ENCODE assay signal across 1 cellular context in the genomic region with DNA sequence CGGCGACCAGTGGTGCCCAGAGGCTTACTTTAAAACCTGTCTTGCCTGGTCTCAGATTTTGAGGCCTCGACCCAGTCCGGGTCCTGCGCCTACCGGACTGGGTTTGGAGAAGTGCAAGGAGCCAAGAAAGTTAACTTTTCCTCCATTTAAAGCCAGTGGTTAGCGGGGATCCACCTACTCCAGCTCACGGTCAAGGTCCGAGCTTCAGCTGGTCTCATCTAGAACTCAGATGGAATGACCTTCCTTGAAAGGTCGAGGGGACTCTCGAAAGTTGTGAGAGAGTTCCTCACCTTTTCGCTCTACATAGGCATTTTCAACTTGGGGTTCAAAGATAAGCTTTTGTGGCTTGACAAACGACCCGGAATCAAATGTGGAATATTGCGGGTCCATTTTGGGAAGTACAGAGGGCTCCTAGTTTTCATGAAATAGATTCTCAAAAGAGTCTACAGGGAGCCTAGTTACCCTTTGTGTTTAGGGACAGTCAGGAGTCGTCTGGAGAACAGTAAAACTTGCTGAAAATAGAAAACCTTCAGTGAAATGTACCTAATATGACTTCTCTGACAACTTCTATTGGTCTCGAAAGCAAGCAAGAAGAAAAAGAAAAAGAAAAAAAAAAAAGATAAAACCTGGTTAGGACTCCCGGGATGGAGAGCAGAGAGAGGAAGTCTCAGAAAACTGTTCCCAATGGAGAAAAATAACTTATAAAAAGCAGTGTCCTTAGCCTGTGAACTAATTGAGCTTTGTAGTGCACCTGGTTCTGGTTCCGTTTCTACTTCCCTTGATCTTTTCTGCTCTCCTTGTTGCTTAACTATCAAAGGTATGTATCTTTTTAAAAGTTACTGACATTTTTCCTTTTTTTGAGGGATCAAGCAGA.
TF ChIP-seq lines count a peak whose summit lies in the region.

No MANE protein-coding gene starts in this region.

TF ChIP-seq in HEK293, 187 proteins besides CTCF, POLR2A, EP300 and RAD21 (continued from another document):
- TF ChIP-seq, protein P1, sequence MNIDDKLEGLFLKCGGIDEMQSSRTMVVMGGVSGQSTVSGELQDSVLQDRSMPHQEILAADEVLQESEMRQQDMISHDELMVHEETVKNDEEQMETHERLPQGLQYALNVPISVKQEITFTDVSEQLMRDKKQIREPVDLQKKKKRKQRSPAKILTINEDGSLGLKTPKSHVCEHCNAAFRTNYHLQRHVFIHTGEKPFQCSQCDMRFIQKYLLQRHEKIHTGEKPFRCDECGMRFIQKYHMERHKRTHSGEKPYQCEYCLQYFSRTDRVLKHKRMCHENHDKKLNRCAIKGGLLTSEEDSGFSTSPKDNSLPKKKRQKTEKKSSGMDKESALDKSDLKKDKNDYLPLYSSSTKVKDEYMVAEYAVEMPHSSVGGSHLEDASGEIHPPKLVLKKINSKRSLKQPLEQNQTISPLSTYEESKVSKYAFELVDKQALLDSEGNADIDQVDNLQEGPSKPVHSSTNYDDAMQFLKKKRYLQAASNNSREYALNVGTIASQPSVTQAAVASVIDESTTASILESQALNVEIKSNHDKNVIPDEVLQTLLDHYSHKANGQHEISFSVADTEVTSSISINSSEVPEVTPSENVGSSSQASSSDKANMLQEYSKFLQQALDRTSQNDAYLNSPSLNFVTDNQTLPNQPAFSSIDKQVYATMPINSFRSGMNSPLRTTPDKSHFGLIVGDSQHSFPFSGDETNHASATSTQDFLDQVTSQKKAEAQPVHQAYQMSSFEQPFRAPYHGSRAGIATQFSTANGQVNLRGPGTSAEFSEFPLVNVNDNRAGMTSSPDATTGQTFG (tag by site-specific recombination; IDR thresholded peaks at IDR 0.05; ENCODE audit: borderline replicate concordance): no peak
- no peak for TF ChIP-seq ZIC2 (tag by site-specific recombination; IDR thresholded peaks at IDR 0.05)
- TF ChIP-seq ZNF548 (tag by site-specific recombination; IDR thresholded peaks at IDR 0.05): no peak
- TF ChIP-seq ZNF76 (tag by site-specific recombination; IDR thresholded peaks at IDR 0.05; ENCODE audit: borderline replicate concordance, low read depth): 0 out of 2 replicates have a peak, but pooled peaks have one; percentile 3
- peak; percentile 39; the same call in 1 of the 2 replicates for TF ChIP-seq ZBTB20 (tag by site-specific recombination; IDR thresholded peaks at IDR 0.05)
- TF ChIP-seq, protein P2, sequence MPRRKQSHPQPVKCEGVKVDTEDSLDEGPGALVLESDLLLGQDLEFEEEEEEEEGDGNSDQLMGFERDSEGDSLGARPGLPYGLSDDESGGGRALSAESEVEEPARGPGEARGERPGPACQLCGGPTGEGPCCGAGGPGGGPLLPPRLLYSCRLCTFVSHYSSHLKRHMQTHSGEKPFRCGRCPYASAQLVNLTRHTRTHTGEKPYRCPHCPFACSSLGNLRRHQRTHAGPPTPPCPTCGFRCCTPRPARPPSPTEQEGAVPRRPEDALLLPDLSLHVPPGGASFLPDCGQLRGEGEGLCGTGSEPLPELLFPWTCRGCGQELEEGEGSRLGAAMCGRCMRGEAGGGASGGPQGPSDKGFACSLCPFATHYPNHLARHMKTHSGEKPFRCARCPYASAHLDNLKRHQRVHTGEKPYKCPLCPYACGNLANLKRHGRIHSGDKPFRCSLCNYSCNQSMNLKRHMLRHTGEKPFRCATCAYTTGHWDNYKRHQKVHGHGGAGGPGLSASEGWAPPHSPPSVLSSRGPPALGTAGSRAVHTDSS (tag by site-specific recombination; IDR thresholded peaks at IDR 0.05): no peak
- peak; percentile 47 for TF ChIP-seq ZBTB48 (tag by site-specific recombination; IDR thresholded peaks at IDR 0.05)
- peak; percentile 10; the same call in 1 of the 2 replicates for TF ChIP-seq ZNF561 (tag by site-specific recombination; IDR thresholded peaks at IDR 0.05; ENCODE audit: borderline replicate concordance)
- TF ChIP-seq, protein P3, sequence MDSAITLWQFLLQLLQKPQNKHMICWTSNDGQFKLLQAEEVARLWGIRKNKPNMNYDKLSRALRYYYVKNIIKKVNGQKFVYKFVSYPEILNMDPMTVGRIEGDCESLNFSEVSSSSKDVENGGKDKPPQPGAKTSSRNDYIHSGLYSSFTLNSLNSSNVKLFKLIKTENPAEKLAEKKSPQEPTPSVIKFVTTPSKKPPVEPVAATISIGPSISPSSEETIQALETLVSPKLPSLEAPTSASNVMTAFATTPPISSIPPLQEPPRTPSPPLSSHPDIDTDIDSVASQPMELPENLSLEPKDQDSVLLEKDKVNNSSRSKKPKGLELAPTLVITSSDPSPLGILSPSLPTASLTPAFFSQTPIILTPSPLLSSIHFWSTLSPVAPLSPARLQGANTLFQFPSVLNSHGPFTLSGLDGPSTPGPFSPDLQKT (IDR thresholded peaks at IDR 0.05; ENCODE audit: borderline replicate concordance, low read depth, low read length): no peak
- TF ChIP-seq ZNF366 (tag by site-specific recombination; conservative IDR thresholded peaks at IDR 0.05): 0 out of 2 replicates have a peak, but pooled peaks have one; percentile 32
- TF ChIP-seq ZNF654 (tag by site-specific recombination; IDR thresholded peaks at IDR 0.05; ENCODE audit: low read depth): no peak
- TF ChIP-seq ZNF707 (tag by site-specific recombination; IDR thresholded peaks at IDR 0.05): no peak
- TF ChIP-seq, protein P4, sequence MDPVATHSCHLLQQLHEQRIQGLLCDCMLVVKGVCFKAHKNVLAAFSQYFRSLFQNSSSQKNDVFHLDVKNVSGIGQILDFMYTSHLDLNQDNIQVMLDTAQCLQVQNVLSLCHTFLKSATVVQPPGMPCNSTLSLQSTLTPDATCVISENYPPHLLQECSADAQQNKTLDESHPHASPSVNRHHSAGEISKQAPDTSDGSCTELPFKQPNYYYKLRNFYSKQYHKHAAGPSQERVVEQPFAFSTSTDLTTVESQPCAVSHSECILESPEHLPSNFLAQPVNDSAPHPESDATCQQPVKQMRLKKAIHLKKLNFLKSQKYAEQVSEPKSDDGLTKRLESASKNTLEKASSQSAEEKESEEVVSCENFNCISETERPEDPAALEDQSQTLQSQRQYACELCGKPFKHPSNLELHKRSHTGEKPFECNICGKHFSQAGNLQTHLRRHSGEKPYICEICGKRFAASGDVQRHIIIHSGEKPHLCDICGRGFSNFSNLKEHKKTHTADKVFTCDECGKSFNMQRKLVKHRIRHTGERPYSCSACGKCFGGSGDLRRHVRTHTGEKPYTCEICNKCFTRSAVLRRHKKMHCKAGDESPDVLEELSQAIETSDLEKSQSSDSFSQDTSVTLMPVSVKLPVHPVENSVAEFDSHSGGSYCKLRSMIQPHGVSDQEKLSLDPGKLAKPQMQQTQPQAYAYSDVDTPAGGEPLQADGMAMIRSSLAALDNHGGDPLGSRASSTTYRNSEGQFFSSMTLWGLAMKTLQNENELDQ (tag by site-specific recombination; IDR thresholded peaks at IDR 0.05; ENCODE audit: low read depth): no peak
- no peak for TF ChIP-seq ZBTB7A (tag by site-specific recombination; IDR thresholded peaks at IDR 0.05; ENCODE audit: low read depth)
- TF ChIP-seq, protein P5, sequence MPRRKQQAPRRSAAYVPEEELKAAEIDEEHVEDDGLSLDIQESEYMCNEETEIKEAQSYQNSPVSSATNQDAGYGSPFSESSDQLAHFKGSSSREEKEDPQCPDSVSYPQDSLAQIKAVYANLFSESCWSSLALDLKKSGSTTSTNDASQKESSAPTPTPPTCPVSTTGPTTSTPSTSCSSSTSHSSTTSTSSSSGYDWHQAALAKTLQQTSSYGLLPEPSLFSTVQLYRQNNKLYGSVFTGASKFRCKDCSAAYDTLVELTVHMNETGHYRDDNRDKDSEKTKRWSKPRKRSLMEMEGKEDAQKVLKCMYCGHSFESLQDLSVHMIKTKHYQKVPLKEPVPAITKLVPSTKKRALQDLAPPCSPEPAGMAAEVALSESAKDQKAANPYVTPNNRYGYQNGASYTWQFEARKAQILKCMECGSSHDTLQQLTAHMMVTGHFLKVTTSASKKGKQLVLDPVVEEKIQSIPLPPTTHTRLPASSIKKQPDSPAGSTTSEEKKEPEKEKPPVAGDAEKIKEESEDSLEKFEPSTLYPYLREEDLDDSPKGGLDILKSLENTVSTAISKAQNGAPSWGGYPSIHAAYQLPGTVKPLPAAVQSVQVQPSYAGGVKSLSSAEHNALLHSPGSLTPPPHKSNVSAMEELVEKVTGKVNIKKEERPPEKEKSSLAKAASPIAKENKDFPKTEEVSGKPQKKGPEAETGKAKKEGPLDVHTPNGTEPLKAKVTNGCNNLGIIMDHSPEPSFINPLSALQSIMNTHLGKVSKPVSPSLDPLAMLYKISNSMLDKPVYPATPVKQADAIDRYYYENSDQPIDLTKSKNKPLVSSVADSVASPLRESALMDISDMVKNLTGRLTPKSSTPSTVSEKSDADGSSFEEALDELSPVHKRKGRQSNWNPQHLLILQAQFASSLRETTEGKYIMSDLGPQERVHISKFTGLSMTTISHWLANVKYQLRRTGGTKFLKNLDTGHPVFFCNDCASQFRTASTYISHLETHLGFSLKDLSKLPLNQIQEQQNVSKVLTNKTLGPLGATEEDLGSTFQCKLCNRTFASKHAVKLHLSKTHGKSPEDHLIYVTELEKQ (tag by site-specific recombination; IDR thresholded peaks at IDR 0.05; ENCODE audit: borderline replicate concordance): no peak
- TF ChIP-seq ZXDB (tag by site-specific recombination; IDR thresholded peaks at IDR 0.05): no peak
- peak; percentile 80 for TF ChIP-seq ZNF335 (tag by site-specific recombination; conservative IDR thresholded peaks at IDR 0.05)
- TF ChIP-seq ZNF596 (tag by site-specific recombination; IDR thresholded peaks at IDR 0.05): no peak
- no peak for TF ChIP-seq ZNF157 (tag by site-specific recombination; IDR thresholded peaks at IDR 0.05)
- no peak for TF ChIP-seq ZNF292 (tag by site-specific recombination; IDR thresholded peaks at IDR 0.05; ENCODE audit: borderline replicate concordance, low read depth)
- no peak for TF ChIP-seq ZNF677 (tag by site-specific recombination; IDR thresholded peaks at IDR 0.05)
- no peak for TF ChIP-seq ZNF202 (tag by site-specific recombination; IDR thresholded peaks at IDR 0.05; ENCODE audit: borderline replicate concordance)
